In the genomic region with DNA sequence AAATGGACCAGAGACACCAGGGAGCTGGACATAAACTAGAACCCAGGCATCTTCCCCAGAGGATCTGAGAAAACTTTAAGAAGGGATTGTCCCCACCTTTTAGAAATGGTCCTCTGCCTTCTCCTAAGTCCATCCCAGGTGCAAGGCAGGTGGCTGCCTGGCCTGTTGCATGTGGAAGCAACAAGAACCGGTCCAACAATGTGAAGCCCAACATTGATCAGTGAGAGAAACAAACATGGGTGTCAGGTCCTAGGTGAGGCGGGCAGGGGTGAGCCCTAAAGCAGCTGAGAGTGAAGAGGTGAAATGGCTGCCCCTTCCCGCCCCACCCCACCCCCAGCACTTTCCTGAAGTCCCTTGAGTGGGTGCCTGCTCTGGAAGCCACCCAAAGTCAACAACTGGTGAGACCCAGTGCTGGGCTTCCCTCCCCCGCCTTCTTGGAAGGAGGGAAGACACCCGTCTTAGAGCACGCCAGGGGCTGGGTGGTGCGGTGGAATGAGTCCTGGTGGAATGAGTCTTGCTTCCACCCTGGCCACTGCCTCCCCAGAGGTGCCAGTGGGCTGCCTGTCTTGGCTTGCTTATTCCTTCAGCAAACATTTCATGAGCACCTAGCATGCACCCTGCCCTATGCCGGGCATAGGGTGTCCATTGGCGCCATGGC, we compare ENCODE assay signal across 1 cellular context.
TF ChIP-seq lines count a peak whose summit lies in the region.

No MANE protein-coding gene starts in this region.

TF ChIP-seq in A549, 52 proteins besides CTCF, POLR2A, EP300 and RAD21:
- TF ChIP-seq, protein P1, sequence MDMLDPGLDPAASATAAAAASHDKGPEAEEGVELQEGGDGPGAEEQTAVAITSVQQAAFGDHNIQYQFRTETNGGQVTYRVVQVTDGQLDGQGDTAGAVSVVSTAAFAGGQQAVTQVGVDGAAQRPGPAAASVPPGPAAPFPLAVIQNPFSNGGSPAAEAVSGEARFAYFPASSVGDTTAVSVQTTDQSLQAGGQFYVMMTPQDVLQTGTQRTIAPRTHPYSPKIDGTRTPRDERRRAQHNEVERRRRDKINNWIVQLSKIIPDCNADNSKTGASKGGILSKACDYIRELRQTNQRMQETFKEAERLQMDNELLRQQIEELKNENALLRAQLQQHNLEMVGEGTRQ (IDR thresholded peaks at IDR 0.05) = no peak
- TF ChIP-seq MYC (IDR thresholded peaks at IDR 0.05; ENCODE audit: borderline replicate concordance, low read length) (no peak), ZNF302 (CRISPR knock-in tag; IDR thresholded peaks at IDR 0.05) (no peak), SMC3 (IDR thresholded peaks at IDR 0.05) (no peak), GATA3 (IDR thresholded peaks at IDR 0.05; ENCODE audit: borderline replicate concordance) (no peak), CHD4 (IDR thresholded peaks at IDR 0.05; ENCODE audit: borderline replicate concordance) (no peak)
- TF ChIP-seq, protein P2, sequence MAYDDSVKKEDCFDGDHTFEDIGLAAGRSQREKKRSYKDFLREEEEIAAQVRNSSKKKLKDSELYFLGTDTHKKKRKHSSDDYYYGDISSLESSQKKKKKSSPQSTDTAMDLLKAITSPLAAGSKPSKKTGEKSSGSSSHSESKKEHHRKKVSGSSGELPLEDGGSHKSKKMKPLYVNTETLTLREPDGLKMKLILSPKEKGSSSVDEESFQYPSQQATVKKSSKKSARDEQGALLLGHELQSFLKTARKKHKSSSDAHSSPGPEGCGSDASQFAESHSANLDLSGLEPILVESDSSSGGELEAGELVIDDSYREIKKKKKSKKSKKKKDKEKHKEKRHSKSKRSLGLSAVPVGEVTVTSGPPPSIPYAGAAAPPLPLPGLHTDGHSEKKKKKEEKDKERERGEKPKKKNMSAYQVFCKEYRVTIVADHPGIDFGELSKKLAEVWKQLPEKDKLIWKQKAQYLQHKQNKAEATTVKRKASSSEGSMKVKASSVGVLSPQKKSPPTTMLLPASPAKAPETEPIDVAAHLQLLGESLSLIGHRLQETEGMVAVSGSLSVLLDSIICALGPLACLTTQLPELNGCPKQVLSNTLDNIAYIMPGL (CRISPR knock-in tag; IDR thresholded peaks at IDR 0.05; ENCODE audit: borderline replicate concordance) = no peak
